ENCODE assay signal across 1 cellular context in the genomic region with DNA sequence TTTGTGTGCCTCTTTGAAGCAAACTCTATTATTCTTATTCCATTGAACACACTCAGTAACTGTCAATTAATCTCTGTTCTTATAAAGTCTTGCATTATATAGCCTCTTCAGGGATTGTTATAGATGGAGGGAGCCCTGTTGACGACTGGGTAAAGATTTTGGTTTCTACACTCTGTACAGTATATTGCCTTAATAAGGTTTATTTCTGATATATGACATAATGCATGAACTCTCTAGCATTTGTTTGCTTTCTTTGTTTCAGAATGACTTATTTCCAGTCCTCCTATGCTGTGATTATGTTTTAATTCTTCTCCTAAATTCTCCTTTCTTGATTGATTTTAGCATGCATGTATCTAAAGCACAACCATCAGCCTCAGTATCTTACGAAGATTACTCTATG.
TF ChIP-seq lines count a peak whose summit lies in the region.

No MANE protein-coding gene starts in this region.

TF ChIP-seq in GM23338, 12 proteins besides CTCF, POLR2A, EP300 and RAD21 (continued from another document):
- TF ChIP-seq, protein P1, sequence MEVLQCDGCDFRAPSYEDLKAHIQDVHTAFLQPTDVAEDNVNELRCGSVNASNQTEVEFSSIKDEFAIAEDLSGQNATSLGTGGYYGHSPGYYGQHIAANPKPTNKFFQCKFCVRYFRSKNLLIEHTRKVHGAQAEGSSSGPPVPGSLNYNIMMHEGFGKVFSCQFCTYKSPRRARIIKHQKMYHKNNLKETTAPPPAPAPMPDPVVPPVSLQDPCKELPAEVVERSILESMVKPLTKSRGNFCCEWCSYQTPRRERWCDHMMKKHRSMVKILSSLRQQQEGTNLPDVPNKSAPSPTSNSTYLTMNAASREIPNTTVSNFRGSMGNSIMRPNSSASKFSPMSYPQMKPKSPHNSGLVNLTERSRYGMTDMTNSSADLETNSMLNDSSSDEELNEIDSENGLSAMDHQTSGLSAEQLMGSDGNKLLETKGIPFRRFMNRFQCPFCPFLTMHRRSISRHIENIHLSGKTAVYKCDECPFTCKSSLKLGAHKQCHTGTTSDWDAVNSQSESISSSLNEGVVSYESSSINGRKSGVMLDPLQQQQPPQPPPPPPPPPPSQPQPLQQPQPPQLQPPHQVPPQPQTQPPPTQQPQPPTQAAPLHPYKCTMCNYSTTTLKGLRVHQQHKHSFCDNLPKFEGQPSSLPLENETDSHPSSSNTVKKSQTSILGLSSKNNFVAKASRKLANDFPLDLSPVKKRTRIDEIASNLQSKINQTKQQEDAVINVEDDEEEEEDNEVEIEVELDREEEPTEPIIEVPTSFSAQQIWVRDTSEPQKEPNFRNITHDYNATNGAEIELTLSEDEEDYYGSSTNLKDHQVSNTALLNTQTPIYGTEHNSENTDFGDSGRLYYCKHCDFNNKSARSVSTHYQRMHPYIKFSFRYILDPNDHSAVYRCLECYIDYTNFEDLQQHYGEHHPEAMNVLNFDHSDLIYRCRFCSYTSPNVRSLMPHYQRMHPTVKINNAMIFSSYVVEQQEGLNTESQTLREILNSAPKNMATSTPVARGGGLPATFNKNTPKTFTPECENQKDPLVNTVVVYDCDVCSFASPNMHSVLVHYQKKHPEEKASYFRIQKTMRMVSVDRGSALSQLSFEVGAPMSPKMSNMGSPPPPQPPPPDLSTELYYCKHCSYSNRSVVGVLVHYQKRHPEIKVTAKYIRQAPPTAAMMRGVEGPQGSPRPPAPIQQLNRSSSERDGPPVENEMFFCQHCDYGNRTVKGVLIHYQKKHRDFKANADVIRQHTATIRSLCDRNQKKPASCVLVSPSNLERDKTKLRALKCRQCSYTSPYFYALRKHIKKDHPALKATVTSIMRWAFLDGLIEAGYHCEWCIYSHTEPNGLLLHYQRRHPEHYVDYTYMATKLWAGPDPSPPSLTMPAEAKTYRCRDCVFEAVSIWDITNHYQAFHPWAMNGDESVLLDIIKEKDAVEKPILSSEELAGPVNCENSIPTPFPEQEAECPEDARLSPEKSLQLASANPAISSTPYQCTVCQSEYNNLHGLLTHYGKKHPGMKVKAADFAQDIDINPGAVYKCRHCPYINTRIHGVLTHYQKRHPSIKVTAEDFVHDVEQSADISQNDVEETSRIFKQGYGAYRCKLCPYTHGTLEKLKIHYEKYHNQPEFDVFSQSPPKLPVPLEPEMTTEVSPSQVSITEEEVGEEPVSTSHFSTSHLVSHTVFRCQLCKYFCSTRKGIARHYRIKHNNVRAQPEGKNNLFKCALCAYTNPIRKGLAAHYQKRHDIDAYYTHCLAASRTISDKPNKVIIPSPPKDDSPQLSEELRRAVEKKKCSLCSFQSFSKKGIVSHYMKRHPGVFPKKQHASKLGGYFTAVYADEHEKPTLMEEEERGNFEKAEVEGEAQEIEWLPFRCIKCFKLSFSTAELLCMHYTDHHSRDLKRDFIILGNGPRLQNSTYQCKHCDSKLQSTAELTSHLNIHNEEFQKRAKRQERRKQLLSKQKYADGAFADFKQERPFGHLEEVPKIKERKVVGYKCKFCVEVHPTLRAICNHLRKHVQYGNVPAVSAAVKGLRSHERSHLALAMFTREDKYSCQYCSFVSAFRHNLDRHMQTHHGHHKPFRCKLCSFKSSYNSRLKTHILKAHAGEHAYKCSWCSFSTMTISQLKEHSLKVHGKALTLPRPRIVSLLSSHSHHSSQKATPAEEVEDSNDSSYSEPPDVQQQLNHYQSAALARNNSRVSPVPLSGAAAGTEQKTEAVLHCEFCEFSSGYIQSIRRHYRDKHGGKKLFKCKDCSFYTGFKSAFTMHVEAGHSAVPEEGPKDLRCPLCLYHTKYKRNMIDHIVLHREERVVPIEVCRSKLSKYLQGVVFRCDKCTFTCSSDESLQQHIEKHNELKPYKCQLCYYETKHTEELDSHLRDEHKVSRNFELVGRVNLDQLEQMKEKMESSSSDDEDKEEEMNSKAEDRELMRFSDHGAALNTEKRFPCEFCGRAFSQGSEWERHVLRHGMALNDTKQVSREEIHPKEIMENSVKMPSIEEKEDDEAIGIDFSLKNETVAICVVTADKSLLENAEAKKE (CRISPR knock-in tag; IDR thresholded peaks at IDR 0.05), result no peak
- no peak for TF ChIP-seq JUNB (IDR thresholded peaks at IDR 0.05; ENCODE audit: unreplicated experiment)
- TF ChIP-seq, protein P2, sequence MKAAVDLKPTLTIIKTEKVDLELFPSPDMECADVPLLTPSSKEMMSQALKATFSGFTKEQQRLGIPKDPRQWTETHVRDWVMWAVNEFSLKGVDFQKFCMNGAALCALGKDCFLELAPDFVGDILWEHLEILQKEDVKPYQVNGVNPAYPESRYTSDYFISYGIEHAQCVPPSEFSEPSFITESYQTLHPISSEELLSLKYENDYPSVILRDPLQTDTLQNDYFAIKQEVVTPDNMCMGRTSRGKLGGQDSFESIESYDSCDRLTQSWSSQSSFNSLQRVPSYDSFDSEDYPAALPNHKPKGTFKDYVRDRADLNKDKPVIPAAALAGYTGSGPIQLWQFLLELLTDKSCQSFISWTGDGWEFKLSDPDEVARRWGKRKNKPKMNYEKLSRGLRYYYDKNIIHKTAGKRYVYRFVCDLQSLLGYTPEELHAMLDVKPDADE (IDR thresholded peaks at IDR 0.05), result no peak
- TF ChIP-seq NANOG (IDR thresholded peaks at IDR 0.05; ENCODE audit: borderline replicate concordance), result no peak
TF ChIP-seq in GM23338: peak in this region for 0.
